Comparison of ENCODE assay signal across 9 cellular contexts in the genomic region with DNA sequence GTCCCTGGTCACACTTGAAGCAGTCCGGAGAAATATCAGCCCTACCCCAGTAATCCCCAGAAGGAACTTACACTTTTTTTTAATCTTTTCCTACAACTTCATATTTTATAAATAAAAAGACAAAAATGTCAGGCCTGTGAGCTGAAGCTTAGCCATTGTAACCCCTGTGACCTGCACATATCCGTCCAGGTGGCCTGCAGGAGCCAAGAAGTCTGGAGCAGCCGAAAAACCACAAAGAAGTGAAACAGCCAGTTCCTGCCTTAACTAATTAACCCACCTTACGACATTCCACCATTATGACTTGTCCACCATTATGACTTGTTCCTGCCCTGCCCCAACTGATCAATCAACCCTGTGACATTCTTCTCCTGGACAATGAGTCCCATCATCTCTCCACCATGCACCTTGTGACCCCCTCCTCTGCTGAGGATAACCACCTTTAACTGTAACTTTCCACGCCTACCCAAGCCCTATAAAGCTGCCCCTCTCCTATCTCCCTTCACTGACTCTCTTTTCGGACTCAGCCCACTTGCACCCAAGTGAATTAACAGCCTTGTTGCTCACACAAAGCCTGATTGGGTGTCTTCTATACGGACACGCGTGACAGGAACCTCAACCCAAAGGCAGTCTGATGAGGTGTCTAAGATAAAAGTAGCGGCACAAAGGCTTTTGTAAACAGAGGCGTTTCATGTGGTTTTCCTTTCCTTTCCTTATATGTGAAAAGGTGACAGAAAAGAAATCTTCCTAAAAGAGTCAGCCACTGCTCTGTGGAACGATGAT. TPM values are rescaled to one million over a fixed set of nuclear protein-coding genes. Genes with fewer than 3 reads are reported as not detected.
DNase-seq lines count a peak whose midpoint lies in the region; ATAC-seq and TF ChIP-seq lines count a peak whose summit lies in the region.
"Not testable (repeated sequence)": the region's sequence is repeated elsewhere in the genome, so short reads cannot be mapped to it uniquely, and the experiment has no call there.
"Had no signal": no experiment of that assay in that cellular context is flagged by ENCODE, and none has a peak within 500 bp of the region (broad histone marks: within the 10 kb centered on the region; RNA-seq: fewer than 3 reads in every experiment).

No MANE protein-coding gene starts in this region.

- peak; percentile 43 for DNase-seq in GF-D8 (lab: John Stamatoyannopoulos, UW)
- DNase-seq in activated CD4-positive, alpha-beta T cell treated with anti-CD3 and anti-CD28 coated beads for 48 hours: peak; percentile 42
- DNase-seq in mesendoderm, upper lobe of right lung: not testable (repeated sequence)
- peak; percentile 50 for DNase-seq in stimulated activated CD4-positive, alpha-beta T cell treated with anti-CD3 and anti-CD28 coated beads, Interleukin-1b, Interleukin-23, amount 100 ng/mL, for 48 hours

- not testable (repeated sequence) for H3K27me3 ChIP-seq in OCI-LY3 (ENCODE audit: low read depth, low read length); mesendoderm (ENCODE audit: insufficient read depth, low read length, poor library complexity); upper lobe of right lung

- H2AFZ ChIP-seq in OCI-LY3 (ENCODE audit: low read depth, low read length): not testable (repeated sequence)

- H3K36me3 Mint-ChIP-seq in activated naive CD8-positive, alpha-beta T cell: not testable (repeated sequence)

- H3K27me3 Mint-ChIP-seq in activated naive CD8-positive, alpha-beta T cell: not testable (repeated sequence)

- H2BK15ac ChIP-seq in mesendoderm (replicated peaks; ENCODE audit: low read depth): not testable (repeated sequence)

- H3K79me1 ChIP-seq in mesendoderm (ENCODE audit: low read length): not testable (repeated sequence)

- not testable (repeated sequence) for H3K36me3 ChIP-seq in OCI-LY3 (replicated peaks; ENCODE audit: low read depth, low read length); mesendoderm (ENCODE audit: control insufficient read depth, insufficient read depth, low read length); upper lobe of right lung

- peak overlapping the region; percentile 72 for H3K56ac ChIP-seq in mesendoderm (ENCODE audit: low read length)

- not testable (repeated sequence) for H3K23ac ChIP-seq in mesendoderm (ENCODE audit: low read length)

- not testable (repeated sequence) for H3K4ac ChIP-seq in mesendoderm (ENCODE audit: low read depth, low read length)

- not testable (repeated sequence) for H3K9ac ChIP-seq in OCI-LY3 (ENCODE audit: low read length)
- peak overlapping the region; percentile 72 for H3K9ac ChIP-seq in mesendoderm (ENCODE audit: low read length)

- H3K27ac ChIP-seq in OCI-LY3 (ENCODE audit: low read length); mesendoderm (ENCODE audit: low read depth, low read length): not testable (repeated sequence)
- peak overlapping the region; percentile 100 for H3K27ac ChIP-seq in upper lobe of right lung

- H3K9me3 Mint-ChIP-seq in activated naive CD8-positive, alpha-beta T cell (ENCODE audit: low read depth): not testable (repeated sequence)

- peak overlapping the region; percentile 98 for H3K27ac Mint-ChIP-seq in activated naive CD8-positive, alpha-beta T cell

- H4K20me1 ChIP-seq in OCI-LY3 (ENCODE audit: insufficient read depth, low read length): not testable (repeated sequence)

- H3K4me3 Mint-ChIP-seq in activated naive CD8-positive, alpha-beta T cell: peak overlapping the region; percentile 92

- H3K79me2 ChIP-seq in OCI-LY3 (ENCODE audit: low read length); mesendoderm (ENCODE audit: control insufficient read depth, insufficient read depth, low read length): not testable (repeated sequence)

- not testable (repeated sequence) for TF ChIP-seq CTCF in OCI-LY3 (IDR thresholded peaks at IDR 0.05; ENCODE audit: low read depth, low read length); upper lobe of right lung (IDR thresholded peaks at IDR 0.05)

- H2AK5ac ChIP-seq in mesendoderm (ENCODE audit: low read length): not testable (repeated sequence)

- not testable (repeated sequence) for H3K9me3 ChIP-seq in OCI-LY3 (ENCODE audit: insufficient read depth, low read length); upper lobe of right lung

- H3K4me2 ChIP-seq in OCI-LY3 (ENCODE audit: low read length): peak overlapping the region; percentile 74
- H3K4me2 ChIP-seq in mesendoderm (ENCODE audit: low read length): not testable (repeated sequence)

- H3K4me3 ChIP-seq in OCI-LY3 (ENCODE audit: low read length) (peak overlapping the region; percentile 84), mesendoderm (ENCODE audit: low read length) (peak overlapping the region; percentile 48), upper lobe of right lung (peak overlapping the region; percentile 81)

- not testable (repeated sequence) for H3K18ac ChIP-seq in mesendoderm (ENCODE audit: low read length)

- intact Hi-C loops in upper lobe of right lung (cut with DNase I): not testable (repeated sequence)

- no CpG with 5 or more reads among the region's 12 CpGs for WGBS in mesendoderm (ENCODE audit: extremely low coverage, insufficient coverage, low lambda C conversion rate)

- peak; percentile 55 for ATAC-seq in esophagus mucosa
- ATAC-seq in upper lobe of right lung: not testable (repeated sequence)

- not testable (repeated sequence) for H4K8ac ChIP-seq in mesendoderm (ENCODE audit: low read depth, low read length)

- not testable (repeated sequence) for H4K5ac ChIP-seq in mesendoderm (ENCODE audit: low read length)

- peaks cover 34% of the 10 kb centered on the region for H3K4me1 Mint-ChIP-seq in activated naive CD8-positive, alpha-beta T cell (ENCODE audit: low read depth)

- H2BK5ac ChIP-seq in mesendoderm (ENCODE audit: low read length): not testable (repeated sequence)

- H2BK120ac ChIP-seq in mesendoderm (ENCODE audit: low read depth, low read length): not testable (repeated sequence)

- H3K4me1 ChIP-seq in OCI-LY3 (ENCODE audit: low read length); mesendoderm (ENCODE audit: control insufficient read depth, low read depth, low read length): not testable (repeated sequence)
- H3K4me1 ChIP-seq in upper lobe of right lung: peaks cover 13% of the 10 kb centered on the region

RNA-seq across cellular contexts. Expression of a gene that starts 20.3 kb away (rescaled TPM):
- not detected for total RNA-seq in esophagus mucosa
- polyA plus RNA-seq in mesendoderm (2013, experiment 1 of 2): not detected
- not detected for polyA plus RNA-seq in mesendoderm (2013, experiment 2 of 2)
- not detected for total RNA-seq in upper lobe of right lung
- total RNA-seq: occipital lobe had no signal

RNA-seq across cellular contexts. Expression of a gene that starts 48.3 kb away (rescaled TPM):
- total RNA-seq in esophagus mucosa (not detected), upper lobe of right lung (not detected)
- not detected for polyA plus RNA-seq in mesendoderm (2013, experiment 1 of 2)
- 0.03 TPM for polyA plus RNA-seq in mesendoderm (2013, experiment 2 of 2)
- total RNA-seq: occipital lobe had no signal
